ENCODE assay signal across 23 cellular contexts in genomic region chr6:18493421-18493891, GRCh38.
DNase-seq lines count a peak whose midpoint lies in the region; ATAC-seq and TF ChIP-seq lines count a peak whose summit lies in the region.
"Had no signal": no experiment of that assay in that cellular context is flagged by ENCODE, and none has a peak within 500 bp of the region (broad histone marks: within the 10 kb centered on the region; RNA-seq: fewer than 3 reads in every experiment).

No MANE protein-coding gene starts in this region.

- H3K4me3 ChIP-seq in effector memory CD4-positive, alpha-beta T cell (ENCODE audit: insufficient read depth, low read depth, low read length, poor library complexity, severe bottlenecking): no peak overlapping the region
- H3K4me3 ChIP-seq: colonic mucosa, gastroesophageal sphincter, ovary had no signal

- H3K9me3 ChIP-seq in effector memory CD4-positive, alpha-beta T cell (ENCODE audit: control insufficient read depth, low read length): no peaks in the 10 kb centered on the region
- H3K9me3 ChIP-seq: colonic mucosa, gastroesophageal sphincter, ovary had no signal

- no peaks in the 10 kb centered on the region for H3K36me3 ChIP-seq in effector memory CD4-positive, alpha-beta T cell (ENCODE audit: control insufficient read depth, insufficient read depth, low read length)
- H3K36me3 ChIP-seq: colonic mucosa, gastroesophageal sphincter, ovary had no signal

- peak; percentile 54 for DNase-seq in NCI-H69 (lab: John Stamatoyannopoulos, UW)
- DNase-seq in mucosa of gallbladder (ENCODE audit: low spot score): peak; percentile 33
- no peak for DNase-seq in activated CD4-positive, alpha-beta T cell treated with anti-CD3 and anti-CD28 coated beads, Interleukin-2, amount 50 U/mL, for 4 hours
- DNase-seq in effector memory CD4-positive, alpha-beta T cell: no peak
- DNase-seq: activated naive CD8-positive, alpha-beta T cell treated with anti-CD3 and anti-CD28 coated beads for 36 hours; C1 segment of cervical spinal cord; colonic mucosa; DMS 273 treated with DMSO at 0.1 percent for 48 hours; GDM1; Kasumi-1; left ventricle myocardium superior; naive B cell; NCI-H2171 treated with DMSO at 0.1 percent for 48 hours; NCI-H774; ovary; stimulated activated naive CD4-positive, alpha-beta T cell; T-helper 9 cell; trophoblast cell had no signal

- H3K27ac ChIP-seq in 22Rv1: peak overlapping the region; percentile 79
- H3K27ac ChIP-seq in effector memory CD4-positive, alpha-beta T cell (ENCODE audit: insufficient read depth, low read length, poor library complexity, severe bottlenecking): no peak overlapping the region
- H3K27ac ChIP-seq: colonic mucosa, gastroesophageal sphincter, ovary had no signal

- H3K27me3 ChIP-seq in effector memory CD4-positive, alpha-beta T cell (replicated peaks; ENCODE audit: control insufficient read depth, insufficient read depth, low read length, poor library complexity, severe bottlenecking): no peaks in the 10 kb centered on the region
- H3K27me3 ChIP-seq: colonic mucosa, gastroesophageal sphincter, ovary had no signal

- ATAC-seq in esophagus mucosa (peak; percentile 82), HG03378 (IDR thresholded peaks at IDR 0.05; ENCODE audit: unreplicated experiment) (no peak), HG02840 (IDR thresholded peaks at IDR 0.05; ENCODE audit: low FRiP score, unreplicated experiment) (no peak)
- ATAC-seq: gastroesophageal sphincter, left ventricle myocardium superior had no signal

- no peak for TF ChIP-seq CTCF in 22Rv1 (IDR thresholded peaks at IDR 0.05)

- H3K4me1 ChIP-seq in effector memory CD4-positive, alpha-beta T cell (ENCODE audit: control insufficient read depth, insufficient read depth, low read length, poor library complexity, severe bottlenecking): no peaks in the 10 kb centered on the region
- H3K4me1 ChIP-seq: colonic mucosa, gastroesophageal sphincter had no signal

Comparison
In these comparisons a context has a peak if more than half of its experiments do, and no peak if none do; other contexts are left out.
1. DNase-seq: peak in NCI-H69 (single experiment) and mucosa of gallbladder (single experiment); none in activated CD4-positive, alpha-beta T cell treated with anti-CD3 and anti-CD28 coated beads, Interleukin-2, amount 50 U/mL, for 4 hours (0 of 2) and effector memory CD4-positive, alpha-beta T cell (0 of 3).